14 cellular contexts compared by ENCODE assay signal in genomic region chr6:133814797-133815196, GRCh38.
DNase-seq lines count a peak whose midpoint lies in the region; ATAC-seq and TF ChIP-seq lines count a peak whose summit lies in the region.
"Had no signal": no experiment of that assay in that cellular context is flagged by ENCODE, and none has a peak within 500 bp of the region (broad histone marks: within the 10 kb centered on the region; RNA-seq: fewer than 3 reads in every experiment).

No MANE protein-coding gene starts in this region.

- no peaks in the 10 kb centered on the region for H3K36me3 ChIP-seq in Caco-2 (ENCODE audit: control insufficient read depth, insufficient read depth, low read length)
- H3K36me3 ChIP-seq: heart left ventricle had no signal

- DNase-seq in A172 (ENCODE audit: low spot score) (peak; percentile 78), ELR (ENCODE audit: low read depth) (peak; percentile 71), SW 1271 (lab: John Stamatoyannopoulos, UW) (peak; percentile 12 to 62), foreskin keratinocyte (peak; percentile 38 to 61), glutamatergic neuron (no peak), Caco-2 (no peak), CD14-positive monocyte (ENCODE audit: low spot score) (no peak)
- DNase-seq: activated CD8-positive, alpha-beta memory T cell treated with anti-CD3 and anti-CD28 coated beads, Interleukin-2, amount 10 ng/mL, durations not matched to agents 7 days and 5 days; heart left ventricle; NCI-H524 treated with DMSO at 0.1 percent for 48 hours had no signal

- BruUV-seq in Caco-2 (replicated peaks; lab: Mats Ljungman, UMichigan) = no TSS peak

- H3K27me3 ChIP-seq in foreskin keratinocyte = peaks cover 7% of the 10 kb centered on the region
- no peaks in the 10 kb centered on the region for H3K27me3 ChIP-seq in Caco-2 (replicated peaks; ENCODE audit: control insufficient read depth, insufficient read depth, low read length)
- H3K27me3 ChIP-seq: heart left ventricle had no signal

- no peak overlapping the region for H3K4me3 ChIP-seq in Caco-2 (ENCODE audit: low read depth, low read length)
- H3K4me3 ChIP-seq: heart left ventricle, SK-N-MC had no signal

- CTCF ChIA-PET in Caco-2 (lab: Charles Lee) = no interaction called here

- H3K36me3 Mint-ChIP-seq in glutamatergic neuron (ENCODE audit: unreplicated experiment) (no peaks in the 10 kb centered on the region), Caco-2 (ENCODE audit: insufficient read depth, unreplicated experiment) (no peaks in the 10 kb centered on the region), CD14-positive monocyte (no peaks in the 10 kb centered on the region)
- H3K36me3 Mint-ChIP-seq: activated CD8-positive, alpha-beta memory T cell treated with anti-CD3 and anti-CD28 coated beads, Interleukin-2, amount 10 ng/mL, durations not matched to agents 7 days and 5 days; memory B cell had no signal

- no peaks in the 10 kb centered on the region for H3K9me3 ChIP-seq in Caco-2
- H3K9me3 ChIP-seq: heart left ventricle had no signal

- H3K9me3 Mint-ChIP-seq in glutamatergic neuron (ENCODE audit: unreplicated experiment) = peaks cover 2% of the 10 kb centered on the region
- no peaks in the 10 kb centered on the region for H3K9me3 Mint-ChIP-seq in Caco-2 (ENCODE audit: unreplicated experiment)
- peaks cover 0 to 5% (median 1%) of the 10 kb centered on the region in 7 donors for H3K9me3 Mint-ChIP-seq in CD14-positive monocyte
- H3K9me3 Mint-ChIP-seq: central memory CD8-positive, alpha-beta T cell had no signal

- intact Hi-C loops in Caco-2 (cut with micrococcal nuclease; ENCODE audit: unreplicated experiment) = no loop called here
- intact Hi-C loops in CD14-positive monocyte (cut with micrococcal nuclease) = no loop called here

- H3K27ac ChIP-seq in foreskin keratinocyte = no peak overlapping the region
- H3K27ac ChIP-seq: SK-N-MC had no signal

- POLR2A ChIA-PET in Caco-2 (lab: Charles Lee) = no interaction called here

- H3K4me1 Mint-ChIP-seq in glutamatergic neuron (ENCODE audit: low read depth, unreplicated experiment) = no peaks in the 10 kb centered on the region
- no peaks in the 10 kb centered on the region for H3K4me1 Mint-ChIP-seq in Caco-2 (ENCODE audit: low read depth, unreplicated experiment)
- H3K4me1 Mint-ChIP-seq in CD14-positive monocyte = no peaks in the 10 kb centered on the region
- H3K4me1 Mint-ChIP-seq: activated CD8-positive, alpha-beta memory T cell treated with anti-CD3 and anti-CD28 coated beads, Interleukin-2, amount 10 ng/mL, durations not matched to agents 7 days and 5 days; central memory CD8-positive, alpha-beta T cell; memory B cell had no signal

- H3K4me1 ChIP-seq in foreskin keratinocyte (no peaks in the 10 kb centered on the region), Caco-2 (no peaks in the 10 kb centered on the region)

- H3K4me3 Mint-ChIP-seq in glutamatergic neuron (ENCODE audit: unreplicated experiment) (no peak overlapping the region), Caco-2 (ENCODE audit: unreplicated experiment) (no peak overlapping the region), CD14-positive monocyte (no peak overlapping the region)
- H3K4me3 Mint-ChIP-seq: activated CD8-positive, alpha-beta memory T cell treated with anti-CD3 and anti-CD28 coated beads, Interleukin-2, amount 10 ng/mL, durations not matched to agents 7 days and 5 days; central memory CD8-positive, alpha-beta T cell; memory B cell had no signal

- TF ChIP-seq CTCF in foreskin keratinocyte (conservative IDR thresholded peaks at IDR 0.05) (no peak), glutamatergic neuron (IDR thresholded peaks at IDR 0.05; ENCODE audit: partially characterized antibody, unreplicated experiment) (no peak), Caco-2 (IDR thresholded peaks at IDR 0.05; ENCODE audit: insufficient read depth in 1 of 2, low read depth in 1 of 2, low read length in 1 of 2, severe bottlenecking in 1 of 2, unreplicated experiment in 1 of 2) (no peak), CD14-positive monocyte (IDR thresholded peaks at IDR 0.05) (no peak)

- peaks cover 2% of the 10 kb centered on the region for H3K27me3 Mint-ChIP-seq in glutamatergic neuron (ENCODE audit: unreplicated experiment)
- peaks cover 6% of the 10 kb centered on the region for H3K27me3 Mint-ChIP-seq in Caco-2 (ENCODE audit: insufficient read depth, unreplicated experiment)
- peaks cover 2 to 3% (median 2%) of the 10 kb centered on the region in 3 donors for H3K27me3 Mint-ChIP-seq in CD14-positive monocyte (ENCODE audit: low read depth in 3 of 3)
- H3K27me3 Mint-ChIP-seq: activated CD8-positive, alpha-beta memory T cell treated with anti-CD3 and anti-CD28 coated beads, Interleukin-2, amount 10 ng/mL, durations not matched to agents 7 days and 5 days had no signal

- ATAC-seq in foreskin keratinocyte (peak; percentile 64), HG03439 (IDR thresholded peaks at IDR 0.05; ENCODE audit: unreplicated experiment) (no peak)
- ATAC-seq: activated CD8-positive, alpha-beta memory T cell treated with anti-CD3 and anti-CD28 coated beads, Interleukin-2, amount 10 ng/mL, durations not matched to agents 7 days and 5 days had no signal

- H3K27ac Mint-ChIP-seq in glutamatergic neuron (ENCODE audit: unreplicated experiment) (no peak overlapping the region), Caco-2 (ENCODE audit: unreplicated experiment) (no peak overlapping the region), CD14-positive monocyte (no peak overlapping the region)
- H3K27ac Mint-ChIP-seq: activated CD8-positive, alpha-beta memory T cell treated with anti-CD3 and anti-CD28 coated beads, Interleukin-2, amount 10 ng/mL, durations not matched to agents 7 days and 5 days; memory B cell had no signal

Comparison
In these comparisons a context has a peak if more than half of its experiments do, and no peak if none do; other contexts are left out.
1. DNase-seq: peak in A172 (single experiment), ELR (single experiment), SW 1271 (2 of 2) and foreskin keratinocyte (2 of 2); none in glutamatergic neuron (single experiment), Caco-2 (0 of 2) and CD14-positive monocyte (single experiment).